Comparison of ENCODE assay signal across 15 cellular contexts in the genomic region with DNA sequence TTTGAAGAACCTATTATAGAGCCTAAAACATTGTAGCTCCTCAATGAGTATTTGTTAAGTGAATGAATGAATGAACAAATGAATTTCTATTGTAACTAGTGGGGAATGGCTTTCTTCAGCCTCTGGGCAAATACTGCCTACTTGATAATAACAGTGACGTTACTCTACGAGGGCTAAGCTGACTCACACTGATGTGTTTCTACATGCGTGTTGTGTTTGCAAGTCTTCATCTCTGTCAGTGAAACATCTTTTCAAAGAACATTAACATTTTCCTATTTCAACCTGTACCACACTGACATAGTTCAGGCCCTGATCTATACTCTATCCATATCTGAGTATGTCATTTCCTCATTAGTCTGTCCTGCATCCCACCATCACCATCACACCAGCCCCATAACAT.
"Had no signal": no experiment of that assay in that cellular context is flagged by ENCODE, and none has a peak within 500 bp of the region (broad histone marks: within the 10 kb centered on the region; RNA-seq: fewer than 3 reads in every experiment).

No MANE protein-coding gene starts in this region.

- FAIRE-seq: endometrium, TTC549 had no signal

- H3K27ac ChIP-seq: esophagus muscularis mucosa, gastrocnemius medialis, prostate gland, spleen, thyroid gland had no signal

- DNase-seq: activated CD4-positive, alpha-beta T cell treated with anti-CD3 and anti-CD28 coated beads for 1 hour; activated naive CD4-positive, alpha-beta T cell treated with anti-CD3 and anti-CD28 coated beads, Interleukin-2, amount 10 ng/mL, durations not matched to agents 7 days and 5 days; activated T-cell treated with anti-CD3 and anti-CD28 coated beads, Interleukin-2, amount 50 U/mL, for 48 hours; effector CD4-positive, alpha-beta T cell; gastrocnemius medialis; hippocampal formation; spleen; stimulated activated CD4-positive, alpha-beta T cell treated with anti-CD3 and anti-CD28 coated beads, Interleukin-4, amount 100 ng/mL, for 1 hour; T-helper 1 cell had no signal

- ATAC-seq: gastrocnemius medialis; natural killer cell treated with Interleukin-12 subunit alpha and Interleukin-12 subunit beta and Interleukin-15 and Interleukin-18, amount 100 ng/mL, for 72 hours had no signal

- H3K27me3 ChIP-seq: esophagus muscularis mucosa, gastrocnemius medialis, spleen, thyroid gland had no signal

- H3K36me3 ChIP-seq: esophagus muscularis mucosa, gastrocnemius medialis, prostate gland, spleen, thyroid gland had no signal

- H3K4me1 ChIP-seq: prostate gland had no signal

- H3K9me3 ChIP-seq: gastrocnemius medialis, prostate gland, spleen, thyroid gland had no signal

- H3K4me3 ChIP-seq: esophagus muscularis mucosa, gastrocnemius medialis, prostate gland, spleen, thyroid gland had no signal
